In the genomic region with DNA sequence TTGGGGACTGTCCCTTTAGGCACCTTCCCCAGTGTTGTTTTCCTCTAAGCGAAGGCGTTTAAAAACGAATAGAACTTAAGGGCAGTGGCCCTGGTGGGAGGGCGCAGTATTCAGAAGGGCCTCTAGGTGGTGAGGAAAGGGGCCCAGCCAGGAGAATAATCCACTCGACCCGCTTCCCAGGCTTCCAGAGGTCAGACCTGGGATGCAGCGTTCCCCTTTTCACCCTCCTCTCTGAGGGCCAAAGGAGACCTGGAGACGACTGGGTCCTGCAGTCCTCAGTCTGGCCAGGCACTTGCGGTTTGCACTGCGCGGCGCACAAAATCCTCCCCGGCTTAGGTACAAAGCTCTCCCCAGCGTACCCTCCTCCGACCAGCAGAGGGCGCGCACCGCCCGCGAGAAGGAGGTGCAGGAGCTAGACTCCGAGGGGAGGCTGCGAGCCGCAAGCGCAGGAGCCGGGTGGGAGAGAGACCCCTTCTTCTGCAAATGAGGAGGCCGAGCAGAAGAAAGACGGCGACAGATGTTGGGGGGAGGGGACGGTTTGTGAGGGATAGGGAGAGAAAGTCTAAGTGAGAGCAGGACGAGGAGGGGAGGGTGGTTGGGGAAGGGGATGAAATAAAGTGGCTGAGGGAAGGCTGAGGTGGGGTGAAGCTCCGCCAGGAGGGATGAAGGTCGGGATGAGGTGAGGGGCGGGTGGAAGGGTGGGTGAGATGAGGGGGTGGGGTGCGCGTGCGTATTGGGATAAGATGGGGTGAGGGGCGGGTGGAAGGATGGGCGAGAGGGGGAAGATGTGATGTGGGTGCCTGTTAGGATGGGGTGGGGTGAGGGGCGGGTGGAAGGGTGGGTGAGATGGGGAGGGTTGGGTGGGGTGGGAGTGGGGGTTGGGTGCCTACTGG, we compare ENCODE assay signal across 8 cellular contexts. TPM values are rescaled to one million over a fixed set of nuclear protein-coding genes. Genes with fewer than 3 reads are reported as not detected.
DNase-seq lines count a peak whose midpoint lies in the region; ATAC-seq and TF ChIP-seq lines count a peak whose summit lies in the region.

No MANE protein-coding gene starts in this region.

- H3K27me3 ChIP-seq in breast epithelium = peaks cover 4 to 82% of the 10 kb centered on the region in 2 donors

- peaks cover 10% of the 10 kb centered on the region in 2 donors for H3K4me1 ChIP-seq in breast epithelium

- peak; percentile 81 for TF ChIP-seq CTCF in WI38 (IDR thresholded peaks at IDR 0.05; ENCODE audit: low read depth, low read length)
- peak; percentile 56 to 86 (median 85) for TF ChIP-seq CTCF in breast epithelium (IDR thresholded peaks at IDR 0.05)

- no peaks in the 10 kb centered on the region for H3K36me3 ChIP-seq in breast epithelium

- H3K27ac ChIP-seq in breast epithelium = no peak overlapping the region

- intact Hi-C loops in breast epithelium (cut with DNase I; ENCODE audit: low total_unique reads) = no loop called here

- DNase-seq in AG08395 (ENCODE audit: low spot score) (peak; percentile 84), NCI-H2171 treated with DMSO at 0.1 percent for 48 hours (lab: John Stamatoyannopoulos, UW) (peak; percentile 87), breast epithelium (ENCODE audit: low spot score in 2 of 2) (peak; percentile 64 to 85), inferior parietal cortex (ENCODE audit: extremely low spot score) (peak; percentile 83)
- peak; percentile 72 to 82 for DNase-seq in stimulated activated CD4-positive, alpha-beta T cell treated with anti-CD3 and anti-CD28 coated beads, Interleukin-15, amount 100 ng/mL, for 48 hours (ENCODE audit: low read depth in 2 of 2)

- no peaks in the 10 kb centered on the region for H3K9me3 ChIP-seq in breast epithelium

- ATAC-seq in GM18861 (IDR thresholded peaks at IDR 0.05; ENCODE audit: unreplicated experiment) (peak; percentile 72), HG03097 (IDR thresholded peaks at IDR 0.05; ENCODE audit: low FRiP score, unreplicated experiment) (peak; percentile 70)

- no peak for TF ChIP-seq POLR2A in breast epithelium (IDR thresholded peaks at IDR 0.05)

- H3K4me3 ChIP-seq in WI38 (ENCODE audit: low read depth, low read length) = peak overlapping the region; percentile 38
- H3K4me3 ChIP-seq in breast epithelium = peak overlapping the region in 2 of 3 donors; percentile 10 to 63

RNA-seq across cellular contexts. Expression of a gene that starts 4.9 kb away (rescaled TPM):
- total RNA-seq in breast epithelium = not detected

RNA-seq across cellular contexts. Expression of a gene that starts 13.1 kb away (rescaled TPM):
- not detected for total RNA-seq in breast epithelium

RNA-seq across cellular contexts. Expression of a gene that starts 20.6 kb away (rescaled TPM):
- total RNA-seq in breast epithelium = not detected
